18 cellular contexts compared by ENCODE assay signal in genomic region chr3:33858131-33858530, GRCh38.
"Had no signal": no experiment of that assay in that cellular context is flagged by ENCODE, and none has a peak within 500 bp of the region (broad histone marks: within the 10 kb centered on the region; RNA-seq: fewer than 3 reads in every experiment).

No MANE protein-coding gene starts in this region.

- H3K27ac ChIP-seq: lower lobe of right lung, psoas muscle, stomach, testis, upper lobe of right lung had no signal

- H3K4me3 ChIP-seq: lower lobe of right lung, psoas muscle, stomach, testis, upper lobe of right lung had no signal

- ATAC-seq: esophagus mucosa, lower lobe of right lung, psoas muscle, sciatic nerve, upper lobe of right lung had no signal

- H3K4me1 ChIP-seq: psoas muscle, testis had no signal

- DNase-seq: activated CD4-positive, alpha-beta memory T cell treated with anti-CD3 and anti-CD28 coated beads, Interleukin-2, amount 10 ng/mL, durations not matched to agents 7 days and 5 days; activated CD4-positive, alpha-beta T cell treated with anti-CD3 and anti-CD28 coated beads for 4 hours; activated naive CD4-positive, alpha-beta T cell treated with anti-CD3 and anti-CD28 coated beads, Interleukin-2, amount 50 U/mL, for 16 hours; activated T-cell treated with anti-CD3 and anti-CD28 coated beads, Interleukin-2, amount 50 U/mL, for 24 hours; caudate nucleus; foreskin melanocyte; head of caudate nucleus; immature natural killer cell; left cardiac atrium; lower lobe of right lung; midbrain; psoas muscle; stimulated activated CD4-positive, alpha-beta T cell treated with anti-CD3 and anti-CD28 coated beads, Interleukin-1b, Interleukin-23, amount 100 ng/mL, for 48 hours; stomach; testis; upper lobe of right lung had no signal

- H3K9me3 ChIP-seq: lower lobe of right lung, psoas muscle, stomach, testis, upper lobe of right lung had no signal

- H3K27me3 ChIP-seq: stomach, testis, upper lobe of right lung had no signal
